ENCODE assay signal across 8 cellular contexts in genomic region chr6:69796081-69796626, GRCh38. TPM values are rescaled to one million over a fixed set of nuclear protein-coding genes. Genes with fewer than 3 reads are reported as not detected.
A peak's percentile ranks its signal among the peaks of the same experiment; 100 is the strongest.
DNase-seq lines count a peak whose midpoint lies in the region; ATAC-seq and TF ChIP-seq lines count a peak whose summit lies in the region.

No MANE protein-coding gene starts in this region.

- intact Hi-C loops in left colon (cut with DNase I, micrococcal nuclease): no loop called here

- peak; percentile 25 for ATAC-seq in GM21786 (IDR thresholded peaks at IDR 0.05; ENCODE audit: unreplicated experiment)
- ATAC-seq in left colon: peak; percentile 82
- peak; percentile 75 for ATAC-seq in stimulated activated memory B cell treated with anti-CD40 and anti-IgM and Interleukin-4, amounts not matched to agents 10 μg/mL and 1 μg/mL and 100 μg/mL, for 72 hours
- no peak for ATAC-seq in GM19397 (IDR thresholded peaks at IDR 0.05; ENCODE audit: unreplicated experiment)

- no peaks in the 10 kb centered on the region for H3K9me3 Mint-ChIP-seq in stimulated activated memory B cell treated with anti-CD40 and anti-IgM and Interleukin-4, amounts not matched to agents 10 μg/mL and 1 μg/mL and 100 μg/mL, for 72 hours

- H3K36me3 ChIP-seq in Loucy (ENCODE audit: insufficient read depth, low read length): no peaks in the 10 kb centered on the region

- H3K4me3 Mint-ChIP-seq in stimulated activated memory B cell treated with anti-CD40 and anti-IgM and Interleukin-4, amounts not matched to agents 10 μg/mL and 1 μg/mL and 100 μg/mL, for 72 hours: peak overlapping the region; percentile 94

- H3K4me1 Mint-ChIP-seq in stimulated activated memory B cell treated with anti-CD40 and anti-IgM and Interleukin-4, amounts not matched to agents 10 μg/mL and 1 μg/mL and 100 μg/mL, for 72 hours: peaks cover 50% of the 10 kb centered on the region

- H3K36me3 Mint-ChIP-seq in stimulated activated memory B cell treated with anti-CD40 and anti-IgM and Interleukin-4, amounts not matched to agents 10 μg/mL and 1 μg/mL and 100 μg/mL, for 72 hours: peaks cover 20% of the 10 kb centered on the region

- H3K27me3 Mint-ChIP-seq in stimulated activated memory B cell treated with anti-CD40 and anti-IgM and Interleukin-4, amounts not matched to agents 10 μg/mL and 1 μg/mL and 100 μg/mL, for 72 hours: no peaks in the 10 kb centered on the region

- H3K79me2 ChIP-seq in Loucy (ENCODE audit: insufficient read depth, low read length): peaks cover 29% of the 10 kb centered on the region

- DNase-seq in GF-D8 (lab: John Stamatoyannopoulos, UW) (peak; percentile 11), SW480 (ENCODE audit: low spot score) (peak; percentile 85), choroid plexus epithelial cell (ENCODE audit: low read depth) (peak; percentile 66), left colon (peak in 1 of 2 donors; percentile 67)

- TF ChIP-seq CTCF in Loucy (conservative IDR thresholded peaks at IDR 0.05; ENCODE audit: low read length) (no peak), choroid plexus epithelial cell (conservative IDR thresholded peaks at IDR 0.05; ENCODE audit: low read depth, low read length) (no peak)

- no peaks in the 10 kb centered on the region for H3K9me2 ChIP-seq in Loucy (replicated peaks; ENCODE audit: low read depth, low read length)

- peaks cover 42% of the 10 kb centered on the region for H3K4me1 ChIP-seq in Loucy (ENCODE audit: insufficient read depth, low read length, poor library complexity, severe bottlenecking)

- H3K27ac Mint-ChIP-seq in stimulated activated memory B cell treated with anti-CD40 and anti-IgM and Interleukin-4, amounts not matched to agents 10 μg/mL and 1 μg/mL and 100 μg/mL, for 72 hours: peak overlapping the region; percentile 97

- H3K9me3 ChIP-seq in Loucy (ENCODE audit: insufficient read depth, low read depth, low read length): no peaks in the 10 kb centered on the region

- peak overlapping the region; percentile 79 for H3K4me3 ChIP-seq in Loucy (ENCODE audit: low read length, poor library complexity, severe bottlenecking)
- peak overlapping the region; percentile 90 for H3K4me3 ChIP-seq in choroid plexus epithelial cell (ENCODE audit: low read depth, low read length)

- peak overlapping the region; percentile 84 for H2AFZ ChIP-seq in Loucy (ENCODE audit: low read length)

- H4K20me1 ChIP-seq in Loucy (ENCODE audit: insufficient read depth, low read length, poor library complexity, severe bottlenecking): peaks cover 5% of the 10 kb centered on the region

- no peaks in the 10 kb centered on the region for H3K27me3 ChIP-seq in Loucy (ENCODE audit: insufficient read depth, low read length, poor library complexity, severe bottlenecking)

- H3K9ac ChIP-seq in Loucy (ENCODE audit: low read depth, low read length, poor library complexity, severe bottlenecking): peak overlapping the region; percentile 79

- H3K4me2 ChIP-seq in Loucy (ENCODE audit: low read depth, low read length, poor library complexity, severe bottlenecking): peak overlapping the region; percentile 87

- no peaks in the 10 kb centered on the region for H3F3A ChIP-seq in Loucy (ENCODE audit: low read depth)

RNA-seq across cellular contexts. Expression of gene LMBRD1, which starts 0.7 kb away (rescaled TPM):
- total RNA-seq in left colon: 10 to 100 TPM; 56.9 to 85.1 TPM
